13 cellular contexts compared by ENCODE assay signal in the genomic region with DNA sequence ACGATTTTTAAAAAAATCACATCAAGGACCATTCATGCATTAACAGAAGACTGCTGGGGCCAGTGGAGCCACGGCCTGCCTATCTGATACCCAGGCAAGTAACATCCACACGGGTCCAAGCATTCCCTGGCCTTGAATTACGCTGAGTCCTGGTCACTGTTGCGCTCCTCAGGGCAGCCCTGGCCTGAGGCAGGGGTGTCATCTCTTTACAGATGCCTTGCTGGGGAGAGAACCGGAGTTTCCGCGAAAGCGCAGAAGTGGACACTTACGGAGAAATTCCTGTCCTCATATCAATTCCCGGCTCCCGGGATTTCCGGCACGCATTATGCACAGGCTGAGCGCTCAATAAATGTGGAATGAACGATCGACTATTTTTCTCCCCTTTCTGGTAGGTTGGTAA. TPM values are rescaled to one million over a fixed set of nuclear protein-coding genes. Genes with fewer than 3 reads are reported as not detected.
DNase-seq lines count a peak whose midpoint lies in the region; ATAC-seq and TF ChIP-seq lines count a peak whose summit lies in the region.
"Had no signal": no experiment of that assay in that cellular context is flagged by ENCODE, and none has a peak within 500 bp of the region (broad histone marks: within the 10 kb centered on the region; RNA-seq: fewer than 3 reads in every experiment).

No MANE protein-coding gene starts in this region.

- H3K27me3 Mint-ChIP-seq in activated T-cell treated with anti-CD3 and anti-CD28 coated beads, Interleukin-2, amount 50 U/mL, for 72 hours (ENCODE audit: low read depth): no peaks in the 10 kb centered on the region
- H3K27me3 Mint-ChIP-seq in stimulated activated naive B cell treated with anti-CD40 and anti-IgM and Interleukin-4, amounts not matched to agents 10 μg/mL and 1 μg/mL and 100 μg/mL, for 72 hours: no peaks in the 10 kb centered on the region

- no peak for TF ChIP-seq POLR2A in vagina (IDR thresholded peaks at IDR 0.05)

- H3K4me1 ChIP-seq in PC-9 (replicated peaks; ENCODE audit: insufficient read depth) (peaks cover 15% of the 10 kb centered on the region), vagina (peaks cover 12% of the 10 kb centered on the region)
- H3K4me1 ChIP-seq: colonic mucosa, upper lobe of right lung had no signal

- BruUV-seq in PC-9 (replicated peaks; lab: Mats Ljungman, UMichigan): no TSS peak

- peaks cover 6 to 18% of the 10 kb centered on the region in 2 donors for H3K36me3 Mint-ChIP-seq in activated T-cell treated with anti-CD3 and anti-CD28 coated beads, Interleukin-2, amount 50 U/mL, for 72 hours (ENCODE audit: insufficient read depth in 2 of 2)
- H3K36me3 Mint-ChIP-seq in stimulated activated naive B cell treated with anti-CD40 and anti-IgM and Interleukin-4, amounts not matched to agents 10 μg/mL and 1 μg/mL and 100 μg/mL, for 72 hours: peaks cover 28 to 53% of the 10 kb centered on the region in 2 donors

- POLR2A ChIA-PET in PC-9 (lab: Charles Lee; ENCODE audit: unreplicated experiment): interaction anchor here (0.6 kb wide), 3 partner anchors 101 to 338 kb away, joined by 3 to 7 read pairs (median 3); no protein-coding TSS in a partner anchor

- TF ChIP-seq CTCF in PC-9 (conservative IDR thresholded peaks at IDR 0.05) (no peak), epithelial cell of proximal tubule (conservative IDR thresholded peaks at IDR 0.05; ENCODE audit: low read depth, low read length) (no peak), vagina (IDR thresholded peaks at IDR 0.05) (no peak)

- H3K36me3 ChIP-seq in PC-9 (ENCODE audit: low read depth) (no peaks in the 10 kb centered on the region), vagina (no peaks in the 10 kb centered on the region)
- H3K36me3 ChIP-seq: colonic mucosa, upper lobe of right lung had no signal

- CTCF ChIA-PET in PC-9 (lab: Charles Lee): interaction anchor here (0.5 kb wide), 1 partner anchor 285 kb away, joined by 7 read pairs; no protein-coding TSS in a partner anchor

- H3K27ac ChIP-seq in PC-9 (peak overlapping the region; percentile 56; the same call in 1 of the 2 replicates), vagina (no peak overlapping the region)
- H3K27ac ChIP-seq: colonic mucosa, upper lobe of right lung had no signal

- 0 out of 2 replicates have a peak, but pooled peaks cover 4% of the 10 kb centered on the region for H3F3A ChIP-seq in PC-9 (ENCODE audit: insufficient read depth, low read depth)

- no peaks in the 10 kb centered on the region for H3K9me3 ChIP-seq in PC-9 (ENCODE audit: insufficient read depth, low read depth)
- no peaks in the 10 kb centered on the region for H3K9me3 ChIP-seq in vagina
- H3K9me3 ChIP-seq: colonic mucosa, upper lobe of right lung had no signal

- H3K9me3 Mint-ChIP-seq in activated T-cell treated with anti-CD3 and anti-CD28 coated beads, Interleukin-2, amount 50 U/mL, for 72 hours: no peaks in the 10 kb centered on the region
- H3K9me3 Mint-ChIP-seq in stimulated activated naive B cell treated with anti-CD40 and anti-IgM and Interleukin-4, amounts not matched to agents 10 μg/mL and 1 μg/mL and 100 μg/mL, for 72 hours: peaks cover 3 to 4% of the 10 kb centered on the region in 2 donors

- H3K79me2 ChIP-seq in PC-9 (ENCODE audit: low read depth): peaks cover 57% of the 10 kb centered on the region

- H4K20me1 ChIP-seq in PC-9 (ENCODE audit: insufficient read depth): no peaks in the 10 kb centered on the region; the same call in none of the 2 replicates

- H3K4me2 ChIP-seq in PC-9: peak overlapping the region; percentile 78

- H3K4me3 ChIP-seq in PC-9: peak overlapping the region; percentile 91
- H3K4me3 ChIP-seq in epithelial cell of proximal tubule (ENCODE audit: low read depth, low read length): peak overlapping the region; percentile 60
- H3K4me3 ChIP-seq in vagina: no peak overlapping the region

- peak overlapping the region; percentile 84 for H3K27ac Mint-ChIP-seq in activated T-cell treated with anti-CD3 and anti-CD28 coated beads, Interleukin-2, amount 50 U/mL, for 72 hours
- H3K27ac Mint-ChIP-seq in stimulated activated naive B cell treated with anti-CD40 and anti-IgM and Interleukin-4, amounts not matched to agents 10 μg/mL and 1 μg/mL and 100 μg/mL, for 72 hours: peak overlapping the region; percentile 98

- no peaks in the 10 kb centered on the region for H3K9me2 ChIP-seq in PC-9 (ENCODE audit: insufficient read depth)

- H2AFZ ChIP-seq in PC-9: no peak overlapping the region

- peak overlapping the region; percentile 90 to 96 for H3K4me3 Mint-ChIP-seq in activated T-cell treated with anti-CD3 and anti-CD28 coated beads, Interleukin-2, amount 50 U/mL, for 72 hours
- H3K4me3 Mint-ChIP-seq in stimulated activated naive B cell treated with anti-CD40 and anti-IgM and Interleukin-4, amounts not matched to agents 10 μg/mL and 1 μg/mL and 100 μg/mL, for 72 hours: peak overlapping the region; percentile 86 to 99

- H3K27me3 ChIP-seq in PC-9 (ENCODE audit: insufficient read depth, low read depth): no peaks in the 10 kb centered on the region
- no peaks in the 10 kb centered on the region for H3K27me3 ChIP-seq in vagina
- H3K27me3 ChIP-seq: colonic mucosa had no signal

- no peak for ATAC-seq in activated T-cell treated with anti-CD3 and anti-CD28 coated beads, Interleukin-2, amount 50 U/mL, for 72 hours (replicated peaks in 1 of 2)
- no peak for ATAC-seq in stimulated activated naive B cell treated with anti-CD40 and anti-IgM and Interleukin-4, amounts not matched to agents 10 μg/mL and 1 μg/mL and 100 μg/mL, for 72 hours (replicated peaks)
- ATAC-seq in HG03439 (IDR thresholded peaks at IDR 0.05; ENCODE audit: unreplicated experiment): no peak

- intact Hi-C loops in PC-9 (cut with micrococcal nuclease; ENCODE audit: unreplicated experiment): loop anchor here (5.0 kb wide), 1 partner anchor 150 kb away; no protein-coding TSS in a partner anchor
- intact Hi-C loops in vagina (cut with DNase I): no loop called here

- H3K4me1 Mint-ChIP-seq in activated T-cell treated with anti-CD3 and anti-CD28 coated beads, Interleukin-2, amount 50 U/mL, for 72 hours (ENCODE audit: low read depth): peaks cover 67% of the 10 kb centered on the region
- H3K4me1 Mint-ChIP-seq in stimulated activated naive B cell treated with anti-CD40 and anti-IgM and Interleukin-4, amounts not matched to agents 10 μg/mL and 1 μg/mL and 100 μg/mL, for 72 hours: peaks cover 42 to 71% of the 10 kb centered on the region in 2 donors

- DNase-seq in activated T-cell treated with anti-CD3 and anti-CD28 coated beads, Interleukin-2, amount 50 U/mL, for 72 hours: no peak
- DNase-seq in activated T-cell treated with anti-CD3 and anti-CD28 coated beads for 4 hours (no peak), PC-9 (no peak), epithelial cell of proximal tubule (ENCODE audit: low read depth) (no peak), vagina (ENCODE audit: extremely low spot score in 2 of 2) (no peak), UCSD-AML1 (lab: John Stamatoyannopoulos, UW; ENCODE audit: unreplicated experiment) (no peak)
- no peak for DNase-seq in stimulated activated naive B cell treated with anti-CD40 and anti-IgM and Interleukin-4, amounts not matched to agents 10 μg/mL and 1 μg/mL and 100 μg/mL, for 72 hours
- DNase-seq: NCI-H1092 treated with DMSO at 0.1 percent for 48 hours, NCI-H446 had no signal

RNA-seq across cellular contexts. Expression of a gene that starts 1.4 kb away (rescaled TPM):
- total RNA-seq in activated T-cell treated with anti-CD3 and anti-CD28 coated beads, Interleukin-2, amount 50 U/mL, for 72 hours: 100 to 1,000 TPM; 101 to 114 TPM
- total RNA-seq in PC-9 (2021) (62.6 and 63.3 TPM in 2 replicates), epithelial cell of proximal tubule (18.7 and 22.9 TPM in 2 replicates), vagina (2.9 TPM)
- total RNA-seq: G401 had no signal

Comparison
In these comparisons a context has a peak if more than half of its experiments do, and no peak if none do; other contexts are left out.
1. H3K4me3 ChIP-seq: peak in PC-9 (single experiment) and epithelial cell of proximal tubule (single experiment); none in vagina (0 of 2).